Comparison of ENCODE assay signal across 9 cellular contexts in the genomic region with DNA sequence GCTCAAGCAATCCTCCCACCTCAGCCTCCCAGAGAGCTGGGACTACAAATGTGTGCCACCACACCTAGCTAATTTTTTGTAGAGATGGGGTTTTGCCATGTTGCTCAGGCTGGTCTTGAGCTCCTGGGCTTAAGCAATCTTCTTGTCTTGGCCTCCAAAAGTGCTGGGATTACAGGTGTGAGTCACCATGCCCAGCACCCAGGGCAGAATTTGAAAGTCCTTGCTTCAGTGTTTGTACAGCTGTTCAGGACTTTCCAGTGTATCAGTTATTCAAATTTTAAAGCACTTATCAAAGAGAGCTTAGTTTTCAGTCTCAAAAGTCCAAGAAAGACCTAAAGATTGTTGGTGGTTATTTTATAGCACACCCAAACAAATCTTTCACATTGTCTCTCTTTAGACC. TPM values are rescaled to one million over a fixed set of nuclear protein-coding genes. Genes with fewer than 3 reads are reported as not detected.
DNase-seq lines count a peak whose midpoint lies in the region; ATAC-seq and TF ChIP-seq lines count a peak whose summit lies in the region.
"Had no signal": no experiment of that assay in that cellular context is flagged by ENCODE, and none has a peak within 500 bp of the region (broad histone marks: within the 10 kb centered on the region; RNA-seq: fewer than 3 reads in every experiment).

No MANE protein-coding gene starts in this region.

- no peak for TF ChIP-seq CTCF in upper lobe of left lung (IDR thresholded peaks at IDR 0.05)

- H3K9me3 ChIP-seq in upper lobe of left lung = no peaks in the 10 kb centered on the region

- H3K36me3 Mint-ChIP-seq in activated naive CD4-positive, alpha-beta T cell treated with anti-CD3 and anti-CD28 coated beads for 36 hours (ENCODE audit: low read depth) = no peaks in the 10 kb centered on the region

- no peak overlapping the region for H3K4me3 ChIP-seq in upper lobe of left lung

- peaks cover 12 to 29% (median 17%) of the 10 kb centered on the region in 4 donors for H3K4me1 ChIP-seq in upper lobe of left lung

- H3K27ac ChIP-seq in epithelial cell of prostate (peak overlapping the region; percentile 82), upper lobe of left lung (peak overlapping the region in 3 of 4 donors; percentile 42 to 82 (median 55))

- TF ChIP-seq POLR2A in upper lobe of left lung (IDR thresholded peaks at IDR 0.05) = no peak

- H3K4me1 Mint-ChIP-seq in activated naive CD4-positive, alpha-beta T cell treated with anti-CD3 and anti-CD28 coated beads for 36 hours (ENCODE audit: low read depth) = peaks cover 36% of the 10 kb centered on the region

- no peaks in the 10 kb centered on the region for H3K27me3 ChIP-seq in upper lobe of left lung

- peak; percentile 36 for DNase-seq in activated naive CD4-positive, alpha-beta T cell treated with anti-CD3 and anti-CD28 coated beads for 36 hours
- DNase-seq in activated naive CD4-positive, alpha-beta T cell (lab: John Stamatoyannopoulos, UW) = no peak
- DNase-seq in LoVo (ENCODE audit: low spot score) (peak; percentile 20), epithelial cell of prostate (ENCODE audit: low read depth, low spot score) (peak; percentile 44), upper lobe of left lung (peak in 1 of 2 donors; percentile 77), T-helper 9 cell (no peak), COLO829 (ENCODE audit: low spot score) (no peak), NCI-H2171 treated with DMSO at 0.1 percent for 48 hours (lab: John Stamatoyannopoulos, UW) (no peak)
- DNase-seq: stimulated activated naive CD4-positive, alpha-beta T cell treated with Interleukin-2 at 50 U/mL for 16 hours had no signal

- no peaks in the 10 kb centered on the region for H3K27me3 Mint-ChIP-seq in activated naive CD4-positive, alpha-beta T cell treated with anti-CD3 and anti-CD28 coated beads for 36 hours (ENCODE audit: low read depth)

- intact Hi-C loops in activated naive CD4-positive, alpha-beta T cell treated with anti-CD3 and anti-CD28 coated beads for 36 hours (cut with micrococcal nuclease) = no loop called here

- TF ChIP-seq EP300 in upper lobe of left lung (IDR thresholded peaks at IDR 0.05) = peak in 1 of 4 donors; percentile 62

- no peaks in the 10 kb centered on the region for H3K36me3 ChIP-seq in upper lobe of left lung

- no peak overlapping the region for H3K4me3 Mint-ChIP-seq in activated naive CD4-positive, alpha-beta T cell treated with anti-CD3 and anti-CD28 coated beads for 36 hours

- no peaks in the 10 kb centered on the region for H3K9me3 Mint-ChIP-seq in activated naive CD4-positive, alpha-beta T cell treated with anti-CD3 and anti-CD28 coated beads for 36 hours

- CTCF ChIA-PET in activated naive CD4-positive, alpha-beta T cell treated with anti-CD3 and anti-CD28 coated beads for 36 hours (lab: Charles Lee) = interaction anchor here (0.6 to 3.1 kb wide), 4 partner anchors 9 to 444 kb away, joined by 3 to 17 read pairs (median 4); no protein-coding TSS in a partner anchor

- peak overlapping the region; percentile 23 for H3K27ac Mint-ChIP-seq in activated naive CD4-positive, alpha-beta T cell treated with anti-CD3 and anti-CD28 coated beads for 36 hours

- ATAC-seq in upper lobe of left lung (ENCODE audit: low FRiP score in 2 of 2) = peak in 1 of 2 donors; percentile 52

RNA-seq across cellular contexts. Expression of gene VPS54, which starts 43.6 kb away (rescaled TPM):
- total RNA-seq in activated naive CD4-positive, alpha-beta T cell treated with anti-CD3 and anti-CD28 coated beads for 36 hours = 1 to 10 TPM; 7.0 to 7.7 TPM
- 10 to 100 TPM; 10.3 to 43.7 (median 21.7) TPM for total RNA-seq in upper lobe of left lung

Comparison
In these comparisons a context has a peak if more than half of its experiments do, and no peak if none do; other contexts are left out.
1. DNase-seq: peak in activated naive CD4-positive, alpha-beta T cell treated with anti-CD3 and anti-CD28 coated beads for 36 hours (single experiment), LoVo (single experiment) and epithelial cell of prostate (single experiment); none in activated naive CD4-positive, alpha-beta T cell (0 of 4), T-helper 9 cell (single experiment), COLO829 (single experiment) and NCI-H2171 treated with DMSO at 0.1 percent for 48 hours (single experiment).